Comparison of ENCODE assay signal across 1 cellular context in genomic region chr10:12042797-12043651, GRCh38.
A peak's percentile ranks its signal among the peaks of the same experiment; 100 is the strongest.
TF ChIP-seq lines count a peak whose summit lies in the region.

TSS of gene UPF2 (minus strand) at chr10:12042809. CDS start at chr10:12035423, 7,386 bp downstream.

TF ChIP-seq in GM12878, 131 proteins besides CTCF, POLR2A, EP300 and RAD21 (continued from another document):
- no peak for TF ChIP-seq ZBTB4 (CRISPR knock-in tag; IDR thresholded peaks at IDR 0.05)
- no peak for TF ChIP-seq SIN3A (IDR thresholded peaks at IDR 0.05; ENCODE audit: low read depth, low read length)
- TF ChIP-seq PBX3 (IDR thresholded peaks at IDR 0.05; ENCODE audit: insufficient replicate concordance, low read depth, low read length) = peak; percentile 89
- peak; percentile 97 for TF ChIP-seq PKNOX1 (IDR thresholded peaks at IDR 0.05)
TF ChIP-seq in GM12878: peak in this region for 54.
